31 cellular contexts compared by ENCODE assay signal in the genomic region with DNA sequence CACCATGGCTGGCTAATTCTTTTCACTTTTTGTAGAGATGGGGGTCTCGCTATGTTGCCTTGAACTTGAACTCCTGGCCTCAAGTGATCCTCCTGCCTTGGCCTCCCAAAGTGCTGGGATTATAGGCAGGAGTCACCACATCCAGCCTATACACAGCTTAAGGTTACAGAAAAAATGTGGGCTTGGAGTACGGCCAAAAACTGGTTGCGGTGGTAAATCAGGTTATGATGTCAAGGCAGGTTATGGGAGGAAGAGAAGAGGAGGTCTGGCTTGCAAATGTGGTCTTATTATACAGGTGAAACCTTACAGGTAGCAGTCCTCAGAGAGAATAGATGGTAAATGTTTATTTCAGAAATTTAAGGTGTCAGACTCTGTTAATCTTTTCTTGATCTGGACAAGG. TPM values are rescaled to one million over a fixed set of nuclear protein-coding genes. Genes with fewer than 3 reads are reported as not detected.
"Had no signal": no experiment of that assay in that cellular context is flagged by ENCODE, and none has a peak within 500 bp of the region (broad histone marks: within the 10 kb centered on the region; RNA-seq: fewer than 3 reads in every experiment).

No MANE protein-coding gene starts in this region.

- H3K27ac ChIP-seq: ascending aorta, cardiac muscle cell, colonic mucosa, dorsolateral prefrontal cortex, gastrocnemius medialis, left lung, lower lobe of right lung, right lobe of liver, thoracic aorta, upper lobe of left lung, vagina had no signal

- H3K4me1 ChIP-seq: ascending aorta, colonic mucosa, gastrocnemius medialis, lower lobe of right lung, right lobe of liver, upper lobe of left lung, vagina had no signal

- H3K4me3 Mint-ChIP-seq: activated CD4-positive, alpha-beta T cell treated with anti-CD3 and anti-CD28 coated beads for 36 hours; activated CD8-positive, alpha-beta memory T cell treated with anti-CD3 and anti-CD28 coated beads, Interleukin-2, amount 10 ng/mL, durations not matched to agents 7 days and 5 days; activated CD8-positive, alpha-beta T cell treated with anti-CD3 and anti-CD28 coated beads, Interleukin-2, amount 10 ng/mL, durations not matched to agents 7 days and 5 days; activated naive CD4-positive, alpha-beta T cell treated with anti-CD3 and anti-CD28 coated beads for 36 hours; activated naive CD8-positive, alpha-beta T cell treated with anti-CD3 and anti-CD28 coated beads, Interleukin-2, amount 10 ng/mL, durations not matched to agents 7 days and 5 days; brain; nephron had no signal

- H3K4me3 ChIP-seq: ascending aorta, cardiac muscle cell, colonic mucosa, dorsolateral prefrontal cortex, gastrocnemius medialis, left lung, lower lobe of right lung, mucosa of descending colon, right lobe of liver, thoracic aorta, upper lobe of left lung, vagina had no signal

- H3K9me3 ChIP-seq: ascending aorta, colonic mucosa, gastrocnemius medialis, lower lobe of right lung, right lobe of liver, thoracic aorta, vagina had no signal

- H3K36me3 ChIP-seq: ascending aorta, cardiac muscle cell, colonic mucosa, gastrocnemius medialis, left lung, lower lobe of right lung, right lobe of liver, thoracic aorta, upper lobe of left lung, vagina had no signal

- H3K36me3 Mint-ChIP-seq: activated CD8-positive, alpha-beta memory T cell treated with anti-CD3 and anti-CD28 coated beads, Interleukin-2, amount 10 ng/mL, durations not matched to agents 7 days and 5 days; brain had no signal

- H3K27me3 Mint-ChIP-seq: activated CD4-positive, alpha-beta T cell treated with anti-CD3 and anti-CD28 coated beads for 36 hours; progenitor cell of endocrine pancreas had no signal

- DNase-seq: activated CD4-positive, alpha-beta T cell treated with anti-CD3 and anti-CD28 coated beads for 36 hours; activated CD4-positive, CD25-positive, alpha-beta regulatory T cell; activated CD8-positive, alpha-beta memory T cell treated with anti-CD3 and anti-CD28 coated beads, Interleukin-2, amount 10 ng/mL, durations not matched to agents 7 days and 5 days; activated CD8-positive, alpha-beta T cell treated with anti-CD3 and anti-CD28 coated beads, Interleukin-2, amount 10 ng/mL, durations not matched to agents 7 days and 5 days; activated effector memory CD4-positive, alpha-beta T cell treated with Interleukin-2 at 50 U/mL for 16 hours; activated naive CD4-positive, alpha-beta T cell treated with anti-CD3 and anti-CD28 coated beads for 36 hours; activated naive CD8-positive, alpha-beta T cell treated with anti-CD3 and anti-CD28 coated beads, Interleukin-2, amount 10 ng/mL, durations not matched to agents 7 days and 5 days; cerebellar nuclear complex; colonic mucosa; dorsolateral prefrontal cortex; effector memory CD4-positive, alpha-beta T cell; erythroblast; gastrocnemius medialis; glutamatergic neuron; left lung; lower lobe of right lung; right lobe of liver; stimulated activated CD4-positive, alpha-beta T cell treated with anti-CD3 and anti-CD28 coated beads, Interleukin-2, amount 100 ng/mL, for 48 hours; stimulated activated naive CD8-positive, alpha-beta T cell treated with anti-CD3 and anti-CD28 coated beads, Interleukin-15, Interleukin-2, amounts not matched to agents 100 U/mL and 50 U/mL, for 24 hours; upper lobe of left lung had no signal

- ATAC-seq: activated CD4-positive, alpha-beta T cell treated with anti-CD3 and anti-CD28 coated beads for 36 hours; activated CD8-positive, alpha-beta memory T cell treated with anti-CD3 and anti-CD28 coated beads, Interleukin-2, amount 10 ng/mL, durations not matched to agents 7 days and 5 days; activated CD8-positive, alpha-beta T cell treated with anti-CD3 and anti-CD28 coated beads, Interleukin-2, amount 10 ng/mL, durations not matched to agents 7 days and 5 days; gastrocnemius medialis; stimulated activated naive CD8-positive, alpha-beta T cell treated with anti-CD3 and anti-CD28 coated beads, Interleukin-15, Interleukin-2, amounts not matched to agents 100 U/mL and 50 U/mL, for 24 hours had no signal

- H3K27me3 ChIP-seq: ascending aorta, cardiac muscle cell, colonic mucosa, dorsolateral prefrontal cortex, gastrocnemius medialis, left lung, right lobe of liver, upper lobe of left lung, vagina had no signal

- H3K4me1 Mint-ChIP-seq: activated CD4-positive, alpha-beta T cell treated with anti-CD3 and anti-CD28 coated beads for 36 hours; activated CD8-positive, alpha-beta memory T cell treated with anti-CD3 and anti-CD28 coated beads, Interleukin-2, amount 10 ng/mL, durations not matched to agents 7 days and 5 days; activated naive CD8-positive, alpha-beta T cell treated with anti-CD3 and anti-CD28 coated beads, Interleukin-2, amount 10 ng/mL, durations not matched to agents 7 days and 5 days; nephron had no signal

- FAIRE-seq: islet of Langerhans had no signal

- H3K27ac Mint-ChIP-seq: activated CD4-positive, alpha-beta T cell treated with anti-CD3 and anti-CD28 coated beads for 36 hours; activated CD8-positive, alpha-beta memory T cell treated with anti-CD3 and anti-CD28 coated beads, Interleukin-2, amount 10 ng/mL, durations not matched to agents 7 days and 5 days; activated CD8-positive, alpha-beta T cell treated with anti-CD3 and anti-CD28 coated beads, Interleukin-2, amount 10 ng/mL, durations not matched to agents 7 days and 5 days; activated naive CD4-positive, alpha-beta T cell treated with anti-CD3 and anti-CD28 coated beads for 36 hours; activated naive CD8-positive, alpha-beta T cell treated with anti-CD3 and anti-CD28 coated beads, Interleukin-2, amount 10 ng/mL, durations not matched to agents 7 days and 5 days; brain; nephron; progenitor cell of endocrine pancreas had no signal

RNA-seq across cellular contexts. Expression of a gene that starts 30.7 kb away (rescaled TPM):
- total RNA-seq: cardiac muscle cell, myocyte, osteocyte had no signal
- polyA plus RNA-seq: cardiac muscle cell had no signal
